Comparison of ENCODE assay signal across 27 cellular contexts in genomic region chr10:78935697-78936407, GRCh38.
DNase-seq lines count a peak whose midpoint lies in the region; ATAC-seq and TF ChIP-seq lines count a peak whose summit lies in the region.
"Had no signal": no experiment of that assay in that cellular context is flagged by ENCODE, and none has a peak within 500 bp of the region (broad histone marks: within the 10 kb centered on the region; RNA-seq: fewer than 3 reads in every experiment).

No MANE protein-coding gene starts in this region.

- no peak overlapping the region for H3K9ac ChIP-seq in duodenal mucosa (ENCODE audit: low read depth in 1 of 2, low read length in 2 of 2)
- no peak overlapping the region for H3K9ac ChIP-seq in mucosa of rectum (ENCODE audit: low read depth in 1 of 2, low read length in 2 of 2)
- H3K9ac ChIP-seq in stomach smooth muscle (ENCODE audit: low read length in 2 of 2), result no peak overlapping the region

- no peak overlapping the region for H3K27ac ChIP-seq in SJCRH30
- peak overlapping the region; percentile 5 for H3K27ac ChIP-seq in duodenal mucosa (ENCODE audit: low read depth, low read length)
- H3K27ac ChIP-seq in mucosa of rectum (ENCODE audit: low read depth in 2 of 2, low read length in 2 of 2), result peak overlapping the region; percentile 24 to 61
- peak overlapping the region; percentile 49 for H3K27ac ChIP-seq in stomach smooth muscle (ENCODE audit: low read length)
- H3K27ac ChIP-seq: left ventricle myocardium inferior, testis had no signal

- ATAC-seq in GM18519 (IDR thresholded peaks at IDR 0.05; ENCODE audit: low FRiP score, unreplicated experiment) (no peak), omental fat pad (ENCODE audit: low FRiP score) (no peak)
- ATAC-seq: activated CD4-positive, alpha-beta T cell treated with anti-CD3 and anti-CD28 coated beads for 36 hours; CD8-positive, alpha-beta T cell; naive thymus-derived CD8-positive, alpha-beta T cell had no signal

- no peaks in the 10 kb centered on the region; the same call in 1 of the 2 replicates for H3K27me3 ChIP-seq in SJCRH30
- no peaks in the 10 kb centered on the region for H3K27me3 ChIP-seq in duodenal mucosa (ENCODE audit: control insufficient read depth in 1 of 2, insufficient read depth in 2 of 2, low read length in 2 of 2)
- H3K27me3 ChIP-seq in mucosa of rectum (ENCODE audit: control insufficient read depth in 2 of 2, insufficient read depth in 2 of 2, low read length in 2 of 2), result no peaks in the 10 kb centered on the region
- H3K27me3 ChIP-seq in stomach smooth muscle (ENCODE audit: control insufficient read depth in 1 of 2, insufficient read depth in 2 of 2, low read length in 2 of 2), result no peaks in the 10 kb centered on the region
- H3K27me3 ChIP-seq: BE2C, Peyer's patch, testis had no signal

- H3K36me3 ChIP-seq in SJCRH30, result no peaks in the 10 kb centered on the region
- H3K36me3 ChIP-seq in duodenal mucosa (ENCODE audit: control insufficient read depth in 1 of 2, insufficient read depth in 2 of 2, low read length in 2 of 2), result no peaks in the 10 kb centered on the region
- no peaks in the 10 kb centered on the region for H3K36me3 ChIP-seq in mucosa of rectum (ENCODE audit: control insufficient read depth in 2 of 2, insufficient read depth in 2 of 2, low read length in 2 of 2)
- H3K36me3 ChIP-seq in stomach smooth muscle (ENCODE audit: control insufficient read depth in 2 of 2, insufficient read depth in 2 of 2, low read length in 2 of 2), result no peaks in the 10 kb centered on the region
- H3K36me3 ChIP-seq: BE2C, left ventricle myocardium inferior, Peyer's patch had no signal

- H3K9me3 ChIP-seq in SJCRH30 (replicated peaks) (no peaks in the 10 kb centered on the region), duodenal mucosa (ENCODE audit: control insufficient read depth in 1 of 2, low read length in 2 of 2) (no peaks in the 10 kb centered on the region), mucosa of rectum (ENCODE audit: control insufficient read depth in 2 of 2, low read length in 2 of 2) (no peaks in the 10 kb centered on the region), stomach smooth muscle (ENCODE audit: control insufficient read depth in 2 of 2, low read length in 2 of 2) (no peaks in the 10 kb centered on the region)
- H3K9me3 ChIP-seq: BE2C, left ventricle myocardium inferior, Peyer's patch, testis had no signal

- DNase-seq in SJCRH30, result peak; percentile 38 to 60
- DNase-seq in activated naive CD4-positive, alpha-beta T cell treated with anti-CD3 and anti-CD28 coated beads, Interleukin-2, amount 50 U/mL, for 16 hours, result no peak
- DNase-seq in ureter (ENCODE audit: low spot score), result no peak
- DNase-seq in omental fat pad (ENCODE audit: low spot score), result no peak
- DNase-seq: activated CD4-positive, alpha-beta T cell treated with anti-CD3 and anti-CD28 coated beads for 36 hours; anterior cingulate cortex; BE2C; CD8-positive, alpha-beta T cell; effector CD4-positive, alpha-beta T cell; EL; H9; KG1; left ventricle myocardium inferior; midbrain; naive thymus-derived CD8-positive, alpha-beta T cell; NCI-H1105; NCI-H1930; NCI-H526; occipital lobe; Peyer's patch; stimulated activated naive CD4-positive, alpha-beta T cell treated with Interleukin-2 at 50 U/mL for 16 hours; SW 1271; testis had no signal

- TF ChIP-seq CTCF in omental fat pad (IDR thresholded peaks at IDR 0.05), result no peak

- peaks cover 10% of the 10 kb centered on the region for H3K4me1 ChIP-seq in SJCRH30
- H3K4me1 ChIP-seq in duodenal mucosa (ENCODE audit: control insufficient read depth in 1 of 2, insufficient read depth in 2 of 2, low read length in 2 of 2), result peaks cover 5 to 7% of the 10 kb centered on the region in 2 donors
- H3K4me1 ChIP-seq in mucosa of rectum (ENCODE audit: control insufficient read depth in 2 of 2, insufficient read depth in 2 of 2, low read length in 2 of 2), result no peaks in the 10 kb centered on the region
- H3K4me1 ChIP-seq in stomach smooth muscle (ENCODE audit: control insufficient read depth, insufficient read depth, low read length), result peaks cover 34% of the 10 kb centered on the region

- H3K4me3 ChIP-seq in SJCRH30 (no peak overlapping the region), duodenal mucosa (ENCODE audit: low read depth in 1 of 2, low read length in 2 of 2) (no peak overlapping the region), mucosa of rectum (ENCODE audit: low read length in 2 of 2) (no peak overlapping the region), stomach smooth muscle (ENCODE audit: low read length in 2 of 2) (no peak overlapping the region)
- H3K4me3 ChIP-seq: left ventricle myocardium inferior, Peyer's patch, testis had no signal

Comparison
In these comparisons a context has a peak if more than half of its experiments do, and no peak if none do; other contexts are left out.
1. DNase-seq: peak in SJCRH30 (2 of 2); none in activated naive CD4-positive, alpha-beta T cell treated with anti-CD3 and anti-CD28 coated beads, Interleukin-2, amount 50 U/mL, for 16 hours (single experiment), ureter (single experiment) and omental fat pad (single experiment).